Comparison of ENCODE assay signal across 15 cellular contexts in the genomic region with DNA sequence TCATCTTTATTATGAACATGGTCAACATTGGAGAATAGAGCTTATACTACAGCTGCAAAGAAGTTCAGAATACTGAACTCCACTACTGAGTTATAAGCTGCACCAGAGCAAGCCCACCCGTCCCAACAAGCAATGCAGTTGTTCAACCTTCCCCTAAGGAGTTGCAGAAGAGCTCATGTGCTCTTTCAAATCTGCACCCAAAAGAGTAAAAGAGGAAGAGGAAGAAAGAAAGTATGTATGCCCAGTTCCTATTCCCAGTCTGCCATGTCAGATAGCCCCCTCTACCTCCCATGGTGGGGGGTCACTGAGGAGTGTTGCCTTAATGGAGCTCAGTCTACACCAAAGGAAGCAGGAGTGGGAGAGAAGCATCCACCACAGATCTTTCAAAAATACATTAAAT. TPM values are rescaled to one million over a fixed set of nuclear protein-coding genes. Genes with fewer than 3 reads are reported as not detected.
"Had no signal": no experiment of that assay in that cellular context is flagged by ENCODE, and none has a peak within 500 bp of the region (broad histone marks: within the 10 kb centered on the region; RNA-seq: fewer than 3 reads in every experiment).

No MANE protein-coding gene starts in this region.

- H3K27me3 ChIP-seq: brain microvascular endothelial cell, thyroid gland had no signal

- H3K27ac ChIP-seq: brain microvascular endothelial cell, foreskin keratinocyte, thyroid gland had no signal

- ATAC-seq: effector memory CD8-positive, alpha-beta T cell; natural killer cell; stimulated activated effector memory CD8-positive, alpha-beta T cell treated with anti-CD3 and anti-CD28 coated beads, Interleukin-12 subunit alpha, Interleukin-12 subunit beta, amount 100 ng/mL, for 72 hours had no signal

- H3K9me3 ChIP-seq: left ventricle myocardium inferior, thyroid gland had no signal

- DNase-seq: activated CD4-positive, alpha-beta T cell treated with anti-CD3 and anti-CD28 coated beads, Interleukin-2, amount 50 U/mL, for 1 hour; activated CD4-positive, CD25-positive, alpha-beta regulatory T cell; activated naive CD4-positive, alpha-beta T cell; activated naive CD8-positive, alpha-beta T cell treated with anti-CD3 and anti-CD28 coated beads, Interleukin-2, amount 10 ng/mL, durations not matched to agents 7 days and 5 days; activated T-cell treated with anti-CD3 and anti-CD28 coated beads for 4 hours; brain microvascular endothelial cell; dermis blood vessel endothelial cell; effector memory CD8-positive, alpha-beta T cell; foreskin keratinocyte; glutamatergic neuron; left ventricle myocardium inferior; natural killer cell had no signal

- H3K4me1 ChIP-seq: foreskin keratinocyte, thyroid gland had no signal

- H3K4me3 ChIP-seq: left ventricle myocardium inferior, thyroid gland had no signal

- H3K36me3 ChIP-seq: brain microvascular endothelial cell, thyroid gland had no signal

RNA-seq across cellular contexts. Expression of gene ADORA3, which starts 22.8 kb away (rescaled TPM):
- total RNA-seq: dermis blood vessel endothelial cell, foreskin keratinocyte, kidney epithelial cell had no signal

RNA-seq across cellular contexts. Expression of gene TMIGD3, which starts 22.8 kb away (rescaled TPM):
- total RNA-seq: dermis blood vessel endothelial cell, foreskin keratinocyte, kidney epithelial cell had no signal
